ENCODE assay signal across 12 cellular contexts in the genomic region with DNA sequence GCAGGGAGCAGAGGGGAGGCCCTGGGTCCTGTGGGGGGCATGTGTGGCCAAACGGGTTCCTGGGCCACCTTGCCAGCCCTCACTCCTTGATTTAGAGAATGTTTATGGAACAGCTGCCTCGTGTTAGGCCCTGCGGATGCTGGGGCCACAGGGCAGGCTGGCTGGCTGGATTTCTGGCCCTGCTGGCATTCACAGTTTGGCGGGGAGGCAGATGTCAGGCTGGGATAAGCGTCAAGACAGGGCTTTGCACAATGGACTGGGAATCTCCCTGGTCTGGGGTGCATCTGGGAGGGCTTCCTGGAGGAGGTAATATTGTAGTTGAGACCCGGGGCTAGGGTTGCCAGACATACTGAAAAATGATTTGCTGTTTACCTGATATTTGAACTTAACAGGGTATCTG. TPM values are rescaled to one million over a fixed set of nuclear protein-coding genes. Genes with fewer than 3 reads are reported as not detected.
DNase-seq lines count a peak whose midpoint lies in the region; ATAC-seq and TF ChIP-seq lines count a peak whose summit lies in the region.
"Had no signal": no experiment of that assay in that cellular context is flagged by ENCODE, and none has a peak within 500 bp of the region (broad histone marks: within the 10 kb centered on the region; RNA-seq: fewer than 3 reads in every experiment).

No MANE protein-coding gene starts in this region.

- peak overlapping the region; percentile 67 for H3K27ac ChIP-seq in C4-2B
- H3K27ac ChIP-seq in MM.1S (ENCODE audit: low read length): no peak overlapping the region

- no peak overlapping the region for H3K9ac ChIP-seq in MM.1S (ENCODE audit: low read length)

- intact Hi-C loops in posterior vena cava (cut with DNase I): loop anchor here in 1 of 2 donors (10.0 kb wide), 1 partner anchor 49 kb away; no protein-coding TSS in a partner anchor

- H3K4me1 ChIP-seq in MM.1S (ENCODE audit: low read length): no peaks in the 10 kb centered on the region

- H3K4me3 ChIP-seq in WI38 (ENCODE audit: low read depth, low read length): peak overlapping the region; percentile 38; the same call in 1 of the 2 replicates
- H3K4me3 ChIP-seq in MM.1S (ENCODE audit: low read length): no peak overlapping the region

- H3K9me2 ChIP-seq in MM.1S (replicated peaks; ENCODE audit: insufficient read depth, low read length): no peaks in the 10 kb centered on the region

- TF ChIP-seq CTCF in C4-2B (conservative IDR thresholded peaks at IDR 0.05): no peak
- TF ChIP-seq CTCF in WI38 (IDR thresholded peaks at IDR 0.05; ENCODE audit: low read depth, low read length): no peak
- no peak for TF ChIP-seq CTCF in MM.1S (IDR thresholded peaks at IDR 0.05; ENCODE audit: low read length)

- H3K36me3 ChIP-seq in MM.1S (replicated peaks; ENCODE audit: insufficient read depth, low read length): no peaks in the 10 kb centered on the region

- no peaks in the 10 kb centered on the region for H3K9me3 ChIP-seq in MM.1S (replicated peaks; ENCODE audit: insufficient read depth, low read length)

- no peaks in the 10 kb centered on the region for H4K20me1 ChIP-seq in MM.1S (ENCODE audit: insufficient read depth, low read length)

- H3K27me3 ChIP-seq in MM.1S (replicated peaks; ENCODE audit: insufficient read depth, low read length): peaks cover 93% of the 10 kb centered on the region

- no peak for ATAC-seq in HG02571 (IDR thresholded peaks at IDR 0.05; ENCODE audit: unreplicated experiment)
- no peak for ATAC-seq in GM21515 (IDR thresholded peaks at IDR 0.05; ENCODE audit: unreplicated experiment)

- DNase-seq in fibroblast of gingiva (ENCODE audit: low read depth) (peak; percentile 68), posterior vena cava (ENCODE audit: low spot score) (peak; percentile 75), EL (no peak), MM.1S (no peak)
- DNase-seq: activated CD4-positive, alpha-beta T cell treated with anti-CD3 and anti-CD28 coated beads, Interleukin-2, amount 10 ng/mL, durations not matched to agents 24 days and 14 days; activated gamma-delta T cell treated with Interleukin-2 at 50 U/mL for 16 hours; NCI-H1048; NCI-H69 had no signal

- no peaks in the 10 kb centered on the region for H3F3A ChIP-seq in MM.1S (ENCODE audit: insufficient read depth, low read length)

- H3K4me2 ChIP-seq in MM.1S (ENCODE audit: low read depth, low read length): no peak overlapping the region

- no peaks in the 10 kb centered on the region for H3K79me2 ChIP-seq in MM.1S (ENCODE audit: low read length)

- no peak overlapping the region for H2AFZ ChIP-seq in MM.1S (ENCODE audit: low read length)

RNA-seq across cellular contexts. Expression of a gene that starts 13.8 kb away (rescaled TPM):
- total RNA-seq in posterior vena cava: 100 to 1,000 TPM; 194 to 196 TPM

Comparison
In these comparisons a context has a peak if more than half of its experiments do, and no peak if none do; other contexts are left out.
1. DNase-seq: peak in fibroblast of gingiva (single experiment) and posterior vena cava (single experiment); none in EL (single experiment) and MM.1S (single experiment).